1 cellular context compared by ENCODE assay signal in the genomic region with DNA sequence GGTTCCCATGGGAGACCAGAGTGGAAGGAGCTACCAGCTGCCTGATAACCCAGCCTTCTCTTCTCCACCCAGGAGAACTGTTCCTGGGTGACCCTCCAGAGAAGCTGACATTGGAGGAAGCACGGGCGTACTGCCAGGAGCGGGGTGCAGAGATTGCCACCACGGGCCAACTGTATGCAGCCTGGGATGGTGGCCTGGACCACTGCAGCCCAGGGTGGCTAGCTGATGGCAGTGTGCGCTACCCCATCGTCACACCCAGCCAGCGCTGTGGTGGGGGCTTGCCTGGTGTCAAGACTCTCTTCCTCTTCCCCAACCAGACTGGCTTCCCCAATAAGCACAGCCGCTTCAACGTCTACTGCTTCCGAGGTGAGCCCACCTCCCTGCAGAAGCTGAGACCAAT.
TF ChIP-seq lines count a peak whose summit lies in the region.

No MANE protein-coding gene starts in this region.

TF ChIP-seq in HepG2, 621 proteins besides CTCF, POLR2A, EP300 and RAD21:
- TF ChIP-seq RBFOX2 (IDR thresholded peaks at IDR 0.05; ENCODE audit: low read depth, low read length) (peak; percentile 33; the same call in 1 of the 2 replicates), AKAP8 (CRISPR knock-in tag; IDR thresholded peaks at IDR 0.05) (peak; percentile 34; the same call in 1 of the 2 replicates), AGO1 (IDR thresholded peaks at IDR 0.05; ENCODE audit: low read depth, low read length, poor library complexity, severe bottlenecking) (peak; percentile 73), ZNF552 (CRISPR knock-in tag; IDR thresholded peaks at IDR 0.05; ENCODE audit: borderline replicate concordance) (no peak), AGO2 (optimal IDR thresholded peaks at IDR 0.05; ENCODE audit: low read depth, low read length) (peak; percentile 59)
- TF ChIP-seq, protein P1, sequence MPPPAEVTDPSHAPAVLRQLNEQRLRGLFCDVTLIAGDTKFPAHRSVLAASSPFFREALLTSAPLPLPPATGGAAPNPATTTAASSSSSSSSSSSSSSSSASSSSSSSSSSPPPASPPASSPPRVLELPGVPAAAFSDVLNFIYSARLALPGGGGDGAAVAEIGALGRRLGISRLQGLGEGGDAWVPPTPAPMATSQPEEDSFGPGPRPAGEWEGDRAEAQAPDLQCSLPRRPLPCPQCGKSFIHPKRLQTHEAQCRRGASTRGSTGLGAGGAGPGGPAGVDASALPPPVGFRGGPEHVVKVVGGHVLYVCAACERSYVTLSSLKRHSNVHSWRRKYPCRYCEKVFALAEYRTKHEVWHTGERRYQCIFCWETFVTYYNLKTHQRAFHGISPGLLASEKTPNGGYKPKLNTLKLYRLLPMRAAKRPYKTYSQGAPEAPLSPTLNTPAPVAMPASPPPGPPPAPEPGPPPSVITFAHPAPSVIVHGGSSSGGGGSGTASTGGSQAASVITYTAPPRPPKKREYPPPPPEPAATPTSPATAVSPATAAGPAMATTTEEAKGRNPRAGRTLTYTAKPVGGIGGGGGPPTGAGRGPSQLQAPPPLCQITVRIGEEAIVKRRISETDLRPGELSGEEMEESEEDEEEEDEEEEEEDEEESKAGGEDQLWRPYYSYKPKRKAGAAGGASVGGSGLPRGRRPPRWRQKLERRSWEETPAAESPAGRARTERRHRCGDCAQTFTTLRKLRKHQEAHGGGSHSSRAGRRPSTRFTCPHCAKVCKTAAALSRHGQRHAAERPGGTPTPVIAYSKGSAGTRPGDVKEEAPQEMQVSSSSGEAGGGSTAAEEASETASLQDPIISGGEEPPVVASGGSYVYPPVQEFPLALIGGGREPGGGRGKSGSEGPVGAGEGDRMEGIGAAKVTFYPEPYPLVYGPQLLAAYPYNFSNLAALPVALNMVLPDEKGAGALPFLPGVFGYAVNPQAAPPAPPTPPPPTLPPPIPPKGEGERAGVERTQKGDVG (CRISPR knock-in tag; IDR thresholded peaks at IDR 0.05; ENCODE audit: borderline replicate concordance): no peak
- TF ChIP-seq, protein P2, sequence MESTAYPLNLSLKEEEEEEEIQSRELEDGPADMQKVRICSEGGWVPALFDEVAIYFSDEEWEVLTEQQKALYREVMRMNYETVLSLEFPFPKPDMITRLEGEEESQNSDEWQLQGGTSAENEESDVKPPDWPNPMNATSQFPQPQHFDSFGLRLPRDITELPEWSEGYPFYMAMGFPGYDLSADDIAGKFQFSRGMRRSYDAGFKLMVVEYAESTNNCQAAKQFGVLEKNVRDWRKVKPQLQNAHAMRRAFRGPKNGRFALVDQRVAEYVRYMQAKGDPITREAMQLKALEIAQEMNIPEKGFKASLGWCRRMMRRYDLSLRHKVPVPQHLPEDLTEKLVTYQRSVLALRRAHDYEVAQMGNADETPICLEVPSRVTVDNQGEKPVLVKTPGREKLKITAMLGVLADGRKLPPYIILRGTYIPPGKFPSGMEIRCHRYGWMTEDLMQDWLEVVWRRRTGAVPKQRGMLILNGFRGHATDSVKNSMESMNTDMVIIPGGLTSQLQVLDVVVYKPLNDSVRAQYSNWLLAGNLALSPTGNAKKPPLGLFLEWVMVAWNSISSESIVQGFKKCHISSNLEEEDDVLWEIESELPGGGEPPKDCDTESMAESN (CRISPR knock-in tag; conservative IDR thresholded peaks at IDR 0.05): no peak
